In genomic region chr3:150763122-150763840, GRCh38 we compare ENCODE assay signal across 8 cellular contexts. TPM values are rescaled to one million over a fixed set of nuclear protein-coding genes. Genes with fewer than 3 reads are reported as not detected.
DNase-seq lines count a peak whose midpoint lies in the region; ATAC-seq and TF ChIP-seq lines count a peak whose summit lies in the region.

A gene with protein sequence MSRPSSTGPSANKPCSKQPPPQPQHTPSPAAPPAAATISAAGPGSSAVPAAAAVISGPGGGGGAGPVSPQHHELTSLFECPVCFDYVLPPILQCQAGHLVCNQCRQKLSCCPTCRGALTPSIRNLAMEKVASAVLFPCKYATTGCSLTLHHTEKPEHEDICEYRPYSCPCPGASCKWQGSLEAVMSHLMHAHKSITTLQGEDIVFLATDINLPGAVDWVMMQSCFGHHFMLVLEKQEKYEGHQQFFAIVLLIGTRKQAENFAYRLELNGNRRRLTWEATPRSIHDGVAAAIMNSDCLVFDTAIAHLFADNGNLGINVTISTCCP (minus strand): TSS chr3:150763169. CDS start chr3:150762849, 320 bp downstream.

- H3K14ac ChIP-seq in trophoblast cell (ENCODE audit: low read length) = peak within 1 kb of the TSS; percentile 91

- H2BK120ac ChIP-seq in trophoblast cell (ENCODE audit: insufficient read depth, low read length, poor library complexity) = peak within 1 kb of the TSS; percentile 87

- H3K9me3 ChIP-seq in trophoblast cell (ENCODE audit: insufficient read depth, low read depth, low read length) = no peaks in the 10 kb centered on the region
- H3K9me3 ChIP-seq in tibial nerve = no peaks in the 10 kb centered on the region

- no CpG with 5 or more reads among the region's 70 CpGs for WGBS in trophoblast cell (ENCODE audit: extremely low coverage, insufficient coverage, insufficient read length)
- 0% methylated on average over 22 to 37 of the region's 70 CpGs for WGBS in tibial nerve, 2 donors

- peaks cover 19% of the 10 kb centered on the region for H3K79me1 ChIP-seq in trophoblast cell (ENCODE audit: low read length)

- peak within 1 kb of the TSS; percentile 95 for H3K9ac ChIP-seq in trophoblast cell (ENCODE audit: low read length)

- H4K8ac ChIP-seq in trophoblast cell (ENCODE audit: low read depth, low read length) = peak within 1 kb of the TSS; percentile 96

- H3K4me2 ChIP-seq in trophoblast cell (ENCODE audit: low read length) = peak within 1 kb of the TSS; percentile 84

- no peak within 1 kb of the TSS for H3K23ac ChIP-seq in trophoblast cell (ENCODE audit: low read length)

- peaks cover 19% of the 10 kb centered on the region for H3K79me2 ChIP-seq in trophoblast cell (ENCODE audit: control insufficient read depth, insufficient read depth, low read length, poor library complexity)

- H3K27ac ChIP-seq in trophoblast cell (ENCODE audit: low read depth, low read length) = peak within 1 kb of the TSS; percentile 97
- peak within 1 kb of the TSS; percentile 95 to 99 (median 96) for H3K27ac ChIP-seq in tibial nerve

- H4K12ac ChIP-seq in trophoblast cell (ENCODE audit: low read depth, low read length) = peak within 1 kb of the TSS; percentile 94

- peak; percentile 96 for DNase-seq in NCI-H1105 (lab: John Stamatoyannopoulos, UW)
- peak; percentile 92 to 96 for DNase-seq in SW 1271 (lab: John Stamatoyannopoulos, UW)
- DNase-seq in activated naive CD8-positive, alpha-beta T cell treated with anti-CD3 and anti-CD28 coated beads, Interleukin-2, amount 50 U/mL, for 16 hours (ENCODE audit: low read depth, low spot score) = peak; percentile 88
- DNase-seq in Right ventricle myocardium superior = peak; percentile 95
- DNase-seq in trophoblast cell = peak; percentile 93 to 94
- peak; percentile 85 to 86 for DNase-seq in tibial nerve (ENCODE audit: low spot score in 2 of 2)

- TF ChIP-seq EP300 in tibial nerve (IDR thresholded peaks at IDR 0.05) = peak; percentile 25 to 92

- H3K36me3 ChIP-seq in trophoblast cell (ENCODE audit: control insufficient read depth in 1 of 2, insufficient read depth in 2 of 2, low read length in 2 of 2) (peaks cover 0 to 6% of the 10 kb centered on the region in 2 experiments), tibial nerve (no peaks in the 10 kb centered on the region)

- no peak for TF ChIP-seq CTCF in tibial nerve (IDR thresholded peaks at IDR 0.05)

- TF ChIP-seq POLR2A in GM10847 (IDR thresholded peaks at IDR 0.05; ENCODE audit: extremely low read depth, insufficient read length) (peak; percentile 89), tibial nerve (IDR thresholded peaks at IDR 0.05) (peak; percentile 86 to 99)

- H3K4ac ChIP-seq in trophoblast cell (ENCODE audit: low read depth, low read length) = peak within 1 kb of the TSS; percentile 92

- peak within 1 kb of the TSS; percentile 90 for H3K18ac ChIP-seq in trophoblast cell (ENCODE audit: low read length)

- H2AFZ ChIP-seq in trophoblast cell (ENCODE audit: insufficient read depth, low read length, poor library complexity) = peak within 1 kb of the TSS; percentile 80

- H3K4me1 ChIP-seq in trophoblast cell (ENCODE audit: control insufficient read depth in 1 of 2, insufficient read depth in 2 of 2, low read length in 2 of 2) = peaks cover 8 to 10% of the 10 kb centered on the region in 2 experiments
- peaks cover 0 to 41% (median 12%) of the 10 kb centered on the region in 4 donors for H3K4me1 ChIP-seq in tibial nerve

- intact Hi-C loops in Right ventricle myocardium superior (cut with DNase I) = loop anchor here (5.0 kb wide), 1 partner anchor 36 kb away; no protein-coding TSS in a partner anchor

- peak within 1 kb of the TSS; percentile 88 for H2BK5ac ChIP-seq in trophoblast cell (ENCODE audit: low read depth, low read length, poor library complexity)

- ATAC-seq in HG02610 (IDR thresholded peaks at IDR 0.05; ENCODE audit: unreplicated experiment) (peak; percentile 46), Right ventricle myocardium superior (ENCODE audit: poor library complexity) (peak; percentile 94)

- H2AK5ac ChIP-seq in trophoblast cell (ENCODE audit: low read length) = peak within 1 kb of the TSS; percentile 38

- no peaks in the 10 kb centered on the region for H3K27me3 ChIP-seq in trophoblast cell (ENCODE audit: insufficient read depth, low read length)
- no peaks in the 10 kb centered on the region for H3K27me3 ChIP-seq in tibial nerve

- peak within 1 kb of the TSS; percentile 94 for H3K4me3 ChIP-seq in trophoblast cell (ENCODE audit: low read depth, low read length)
- peak within 1 kb of the TSS; percentile 55 to 92 (median 86) for H3K4me3 ChIP-seq in tibial nerve

- H4K91ac ChIP-seq in trophoblast cell (ENCODE audit: low read depth, low read length) = peak within 1 kb of the TSS; percentile 95

- peak within 1 kb of the TSS; percentile 23 for H2BK12ac ChIP-seq in trophoblast cell (ENCODE audit: low read length)

RNA-seq across cellular contexts. Expression of the gene that starts here (rescaled TPM):
- total RNA-seq in Right ventricle myocardium superior (18.2 TPM), tibial nerve (10 to 100 TPM; 60.5 to 73.7 (median 62.7) TPM)
- polyA plus RNA-seq in trophoblast cell (2013) = 85.5 and 90.6 TPM in 2 replicates

Comparison
In these comparisons a context has a peak if more than half of its experiments do, and no peak if none do; other contexts are left out.
1. Peak in every context shown above with its lines: DNase-seq, ATAC-seq, H3K4me3 ChIP-seq and H3K27ac ChIP-seq.